ENCODE assay signal across 1 cellular context in the genomic region with DNA sequence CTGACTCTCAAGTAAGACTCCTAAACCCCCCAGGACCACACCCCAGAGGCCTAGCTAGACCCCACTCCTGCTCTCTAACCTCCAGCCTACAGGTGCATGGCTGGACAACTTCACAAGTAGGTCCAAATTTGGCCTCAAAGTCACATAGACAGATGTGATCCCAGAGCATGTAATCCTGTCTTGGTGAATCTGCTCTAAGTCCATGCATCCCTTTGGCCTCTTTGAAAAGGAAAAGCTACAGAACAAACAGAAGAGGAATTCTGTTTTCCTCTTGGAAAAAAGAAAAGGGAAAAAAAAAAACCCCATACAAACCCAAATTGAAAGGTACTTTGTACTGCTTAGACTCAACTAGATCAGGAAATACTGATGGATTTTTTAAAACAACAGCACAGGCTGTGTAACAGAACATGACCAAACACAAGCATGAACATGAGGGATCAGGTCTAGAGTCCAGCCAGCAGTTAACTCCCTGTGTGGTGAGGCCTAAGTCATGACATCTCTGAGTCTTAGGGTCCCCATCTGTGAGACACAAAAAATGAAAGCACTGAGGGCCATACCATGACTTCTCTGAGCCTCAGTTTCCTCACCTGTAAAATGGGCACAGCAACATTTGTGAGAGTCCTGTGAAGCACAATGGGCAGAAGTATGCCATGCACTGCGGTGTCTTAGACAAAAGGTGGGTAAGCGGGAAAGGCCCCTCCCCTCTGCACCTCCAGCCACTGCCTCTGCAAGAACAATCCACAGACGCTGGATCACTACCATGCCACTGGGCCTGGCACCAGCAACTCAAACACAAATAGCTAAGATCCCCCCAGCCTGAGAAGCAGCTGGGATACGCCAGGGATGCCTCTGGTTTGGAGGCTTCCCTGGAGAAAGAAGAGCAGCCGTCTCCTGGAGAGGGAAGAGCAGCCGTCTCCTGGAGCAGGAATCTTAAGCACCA.
TF ChIP-seq lines count a peak whose summit lies in the region.

No MANE protein-coding gene starts in this region.

TF ChIP-seq in HepG2, 621 proteins besides CTCF, POLR2A, EP300 and RAD21 (continues in another document):
- peak; percentile 40; the same call in 1 of the 2 replicates for TF ChIP-seq ZNF430 (CRISPR knock-in tag; IDR thresholded peaks at IDR 0.05)
- 0 out of 2 replicates have a peak, but pooled peaks have one; percentile 25 for TF ChIP-seq HNF4G (IDR thresholded peaks at IDR 0.05; ENCODE audit: borderline replicate concordance, low read depth, low read length)
- TF ChIP-seq HNF4G (CRISPR knock-in tag; IDR thresholded peaks at IDR 0.05; ENCODE audit: borderline replicate concordance, low read depth) = no peak
- 0 out of 2 replicates have a peak, but pooled peaks have one; percentile 10 for TF ChIP-seq ZSCAN9 (CRISPR knock-in tag; IDR thresholded peaks at IDR 0.05; ENCODE audit: borderline replicate concordance)
- no peak for TF ChIP-seq MBD4 (IDR thresholded peaks at IDR 0.05; ENCODE audit: borderline replicate concordance, low read length)
- TF ChIP-seq MEIS1 (CRISPR knock-in tag; IDR thresholded peaks at IDR 0.05; ENCODE audit: borderline replicate concordance) = no peak
- TF ChIP-seq TAF15 (IDR thresholded peaks at IDR 0.05; ENCODE audit: low read depth, low read length, poor library complexity, severe bottlenecking) = no peak
- TF ChIP-seq RCOR2 (CRISPR knock-in tag; IDR thresholded peaks at IDR 0.05) = peak; percentile 57; the same call in 1 of the 2 replicates
- TF ChIP-seq, protein P1, sequence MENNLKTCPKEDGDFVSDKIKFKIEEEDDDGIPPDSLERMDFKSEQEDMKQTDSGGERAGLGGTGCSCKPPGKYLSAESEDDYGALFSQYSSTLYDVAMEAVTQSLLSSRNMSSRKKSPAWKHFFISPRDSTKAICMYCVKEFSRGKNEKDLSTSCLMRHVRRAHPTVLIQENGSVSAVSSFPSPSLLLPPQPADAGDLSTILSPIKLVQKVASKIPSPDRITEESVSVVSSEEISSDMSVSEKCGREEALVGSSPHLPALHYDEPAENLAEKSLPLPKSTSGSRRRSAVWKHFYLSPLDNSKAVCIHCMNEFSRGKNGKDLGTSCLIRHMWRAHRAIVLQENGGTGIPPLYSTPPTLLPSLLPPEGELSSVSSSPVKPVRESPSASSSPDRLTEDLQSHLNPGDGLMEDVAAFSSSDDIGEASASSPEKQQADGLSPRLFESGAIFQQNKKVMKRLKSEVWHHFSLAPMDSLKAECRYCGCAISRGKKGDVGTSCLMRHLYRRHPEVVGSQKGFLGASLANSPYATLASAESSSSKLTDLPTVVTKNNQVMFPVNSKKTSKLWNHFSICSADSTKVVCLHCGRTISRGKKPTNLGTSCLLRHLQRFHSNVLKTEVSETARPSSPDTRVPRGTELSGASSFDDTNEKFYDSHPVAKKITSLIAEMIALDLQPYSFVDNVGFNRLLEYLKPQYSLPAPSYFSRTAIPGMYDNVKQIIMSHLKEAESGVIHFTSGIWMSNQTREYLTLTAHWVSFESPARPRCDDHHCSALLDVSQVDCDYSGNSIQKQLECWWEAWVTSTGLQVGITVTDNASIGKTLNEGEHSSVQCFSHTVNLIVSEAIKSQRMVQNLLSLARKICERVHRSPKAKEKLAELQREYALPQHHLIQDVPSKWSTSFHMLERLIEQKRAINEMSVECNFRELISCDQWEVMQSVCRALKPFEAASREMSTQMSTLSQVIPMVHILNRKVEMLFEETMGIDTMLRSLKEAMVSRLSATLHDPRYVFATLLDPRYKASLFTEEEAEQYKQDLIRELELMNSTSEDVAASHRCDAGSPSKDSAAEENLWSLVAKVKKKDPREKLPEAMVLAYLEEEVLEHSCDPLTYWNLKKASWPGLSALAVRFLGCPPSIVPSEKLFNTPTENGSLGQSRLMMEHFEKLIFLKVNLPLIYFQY (CRISPR knock-in tag; IDR thresholded peaks at IDR 0.05; ENCODE audit: borderline replicate concordance) = no peak
- TF ChIP-seq SNAI1 (CRISPR knock-in tag; IDR thresholded peaks at IDR 0.05; ENCODE audit: borderline replicate concordance) = peak; percentile 16; the same call in 1 of the 2 replicates
- TF ChIP-seq, protein P2, sequence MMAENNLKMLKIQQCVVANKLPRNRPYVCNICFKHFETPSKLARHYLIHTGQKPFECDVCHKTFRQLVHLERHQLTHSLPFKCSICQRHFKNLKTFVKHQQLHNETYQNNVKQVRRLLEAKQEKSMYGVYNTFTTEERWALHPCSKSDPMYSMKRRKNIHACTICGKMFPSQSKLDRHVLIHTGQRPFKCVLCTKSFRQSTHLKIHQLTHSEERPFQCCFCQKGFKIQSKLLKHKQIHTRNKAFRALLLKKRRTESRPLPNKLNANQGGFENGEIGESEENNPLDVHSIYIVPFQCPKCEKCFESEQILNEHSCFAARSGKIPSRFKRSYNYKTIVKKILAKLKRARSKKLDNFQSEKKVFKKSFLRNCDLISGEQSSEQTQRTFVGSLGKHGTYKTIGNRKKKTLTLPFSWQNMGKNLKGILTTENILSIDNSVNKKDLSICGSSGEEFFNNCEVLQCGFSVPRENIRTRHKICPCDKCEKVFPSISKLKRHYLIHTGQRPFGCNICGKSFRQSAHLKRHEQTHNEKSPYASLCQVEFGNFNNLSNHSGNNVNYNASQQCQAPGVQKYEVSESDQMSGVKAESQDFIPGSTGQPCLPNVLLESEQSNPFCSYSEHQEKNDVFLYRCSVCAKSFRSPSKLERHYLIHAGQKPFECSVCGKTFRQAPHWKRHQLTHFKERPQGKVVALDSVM (CRISPR knock-in tag; IDR thresholded peaks at IDR 0.05) = 0 out of 2 replicates have a peak, but pooled peaks have one; percentile 35
- TF ChIP-seq ZNF605 (CRISPR knock-in tag; IDR thresholded peaks at IDR 0.05) = peak; percentile 59; the same call in 1 of the 2 replicates
- TF ChIP-seq DPF2 (CRISPR knock-in tag; IDR thresholded peaks at IDR 0.05; ENCODE audit: borderline replicate concordance, low read depth) = peak; percentile 35; the same call in 1 of the 2 replicates
- TF ChIP-seq ZNF335 (CRISPR knock-in tag; IDR thresholded peaks at IDR 0.05) = no peak
- TF ChIP-seq SALL2 (CRISPR knock-in tag; IDR thresholded peaks at IDR 0.05) = 0 out of 2 replicates have a peak, but pooled peaks have one; percentile 10
- TF ChIP-seq, protein P3, sequence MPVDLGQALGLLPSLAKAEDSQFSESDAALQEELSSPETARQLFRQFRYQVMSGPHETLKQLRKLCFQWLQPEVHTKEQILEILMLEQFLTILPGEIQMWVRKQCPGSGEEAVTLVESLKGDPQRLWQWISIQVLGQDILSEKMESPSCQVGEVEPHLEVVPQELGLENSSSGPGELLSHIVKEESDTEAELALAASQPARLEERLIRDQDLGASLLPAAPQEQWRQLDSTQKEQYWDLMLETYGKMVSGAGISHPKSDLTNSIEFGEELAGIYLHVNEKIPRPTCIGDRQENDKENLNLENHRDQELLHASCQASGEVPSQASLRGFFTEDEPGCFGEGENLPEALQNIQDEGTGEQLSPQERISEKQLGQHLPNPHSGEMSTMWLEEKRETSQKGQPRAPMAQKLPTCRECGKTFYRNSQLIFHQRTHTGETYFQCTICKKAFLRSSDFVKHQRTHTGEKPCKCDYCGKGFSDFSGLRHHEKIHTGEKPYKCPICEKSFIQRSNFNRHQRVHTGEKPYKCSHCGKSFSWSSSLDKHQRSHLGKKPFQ (CRISPR knock-in tag; IDR thresholded peaks at IDR 0.05; ENCODE audit: insufficient replicate concordance) = peak; percentile 39
- TF ChIP-seq, protein P4, sequence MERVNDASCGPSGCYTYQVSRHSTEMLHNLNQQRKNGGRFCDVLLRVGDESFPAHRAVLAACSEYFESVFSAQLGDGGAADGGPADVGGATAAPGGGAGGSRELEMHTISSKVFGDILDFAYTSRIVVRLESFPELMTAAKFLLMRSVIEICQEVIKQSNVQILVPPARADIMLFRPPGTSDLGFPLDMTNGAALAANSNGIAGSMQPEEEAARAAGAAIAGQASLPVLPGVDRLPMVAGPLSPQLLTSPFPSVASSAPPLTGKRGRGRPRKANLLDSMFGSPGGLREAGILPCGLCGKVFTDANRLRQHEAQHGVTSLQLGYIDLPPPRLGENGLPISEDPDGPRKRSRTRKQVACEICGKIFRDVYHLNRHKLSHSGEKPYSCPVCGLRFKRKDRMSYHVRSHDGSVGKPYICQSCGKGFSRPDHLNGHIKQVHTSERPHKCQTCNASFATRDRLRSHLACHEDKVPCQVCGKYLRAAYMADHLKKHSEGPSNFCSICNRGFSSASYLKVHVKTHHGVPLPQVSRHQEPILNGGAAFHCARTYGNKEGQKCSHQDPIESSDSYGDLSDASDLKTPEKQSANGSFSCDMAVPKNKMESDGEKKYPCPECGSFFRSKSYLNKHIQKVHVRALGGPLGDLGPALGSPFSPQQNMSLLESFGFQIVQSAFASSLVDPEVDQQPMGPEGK (CRISPR knock-in tag; IDR thresholded peaks at IDR 0.05) = 0 out of 2 replicates have a peak, but pooled peaks have one; percentile 18
- TF ChIP-seq ZNF761 (CRISPR knock-in tag; conservative IDR thresholded peaks at IDR 0.05) = peak; percentile 6; the same call in 1 of the 2 replicates
- peak; percentile 97 for TF ChIP-seq KDM1A (CRISPR knock-in tag; IDR thresholded peaks at IDR 0.05)
- peak; percentile 5; the same call in 1 of the 3 replicates for TF ChIP-seq MXI1 (IDR thresholded peaks at IDR 0.05; ENCODE audit: borderline replicate concordance, low read depth, low read length)
- no peak for TF ChIP-seq ZNF720 (CRISPR knock-in tag; IDR thresholded peaks at IDR 0.05)
- TF ChIP-seq ELF3 (CRISPR knock-in tag; IDR thresholded peaks at IDR 0.05) = peak; percentile 82
- no peak for TF ChIP-seq SMAD3 (CRISPR knock-in tag; IDR thresholded peaks at IDR 0.05)
- peak; percentile 73 for TF ChIP-seq ZMYM2 (CRISPR knock-in tag; IDR thresholded peaks at IDR 0.05)
- TF ChIP-seq CBX5 (CRISPR knock-in tag; IDR thresholded peaks at IDR 0.05; ENCODE audit: borderline replicate concordance) = no peak
- TF ChIP-seq, protein P5, sequence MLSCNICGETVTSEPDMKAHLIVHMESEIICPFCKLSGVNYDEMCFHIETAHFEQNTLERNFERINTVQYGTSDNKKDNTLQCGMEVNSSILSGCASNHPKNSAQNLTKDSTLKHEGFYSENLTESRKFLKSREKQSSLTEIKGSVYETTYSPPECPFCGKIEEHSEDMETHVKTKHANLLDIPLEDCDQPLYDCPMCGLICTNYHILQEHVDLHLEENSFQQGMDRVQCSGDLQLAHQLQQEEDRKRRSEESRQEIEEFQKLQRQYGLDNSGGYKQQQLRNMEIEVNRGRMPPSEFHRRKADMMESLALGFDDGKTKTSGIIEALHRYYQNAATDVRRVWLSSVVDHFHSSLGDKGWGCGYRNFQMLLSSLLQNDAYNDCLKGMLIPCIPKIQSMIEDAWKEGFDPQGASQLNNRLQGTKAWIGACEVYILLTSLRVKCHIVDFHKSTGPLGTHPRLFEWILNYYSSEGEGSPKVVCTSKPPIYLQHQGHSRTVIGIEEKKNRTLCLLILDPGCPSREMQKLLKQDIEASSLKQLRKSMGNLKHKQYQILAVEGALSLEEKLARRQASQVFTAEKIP (CRISPR knock-in tag; IDR thresholded peaks at IDR 0.05; ENCODE audit: borderline replicate concordance) = no peak
- 0 out of 2 replicates have a peak, but pooled peaks have one; percentile 8 for TF ChIP-seq ZNF878 (CRISPR knock-in tag; IDR thresholded peaks at IDR 0.05)
- TF ChIP-seq FOXC1 (CRISPR knock-in tag; IDR thresholded peaks at IDR 0.05; ENCODE audit: borderline replicate concordance) = 0 out of 2 replicates have a peak, but pooled peaks have one; percentile 35
- peak; percentile 100 for TF ChIP-seq ZNF629 (CRISPR knock-in tag; conservative IDR thresholded peaks at IDR 0.05)
- TF ChIP-seq HMG20A (CRISPR knock-in tag; IDR thresholded peaks at IDR 0.05; ENCODE audit: borderline replicate concordance) = no peak
- TF ChIP-seq CREB1 (IDR thresholded peaks at IDR 0.05) = no peak
- TF ChIP-seq CREB1 (CRISPR knock-in tag; IDR thresholded peaks at IDR 0.05) = 0 out of 2 replicates have a peak, but pooled peaks have one; percentile 38
- TF ChIP-seq, protein P6, sequence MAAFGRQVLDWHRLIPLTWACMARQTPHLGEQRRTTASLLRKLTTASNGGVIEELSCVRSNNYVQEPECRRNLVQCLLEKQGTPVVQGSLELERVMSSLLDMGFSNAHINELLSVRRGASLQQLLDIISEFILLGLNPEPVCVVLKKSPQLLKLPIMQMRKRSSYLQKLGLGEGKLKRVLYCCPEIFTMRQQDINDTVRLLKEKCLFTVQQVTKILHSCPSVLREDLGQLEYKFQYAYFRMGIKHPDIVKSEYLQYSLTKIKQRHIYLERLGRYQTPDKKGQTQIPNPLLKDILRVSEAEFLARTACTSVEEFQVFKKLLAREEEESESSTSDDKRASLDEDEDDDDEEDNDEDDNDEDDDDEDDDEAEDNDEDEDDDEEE (CRISPR knock-in tag; IDR thresholded peaks at IDR 0.05) = 0 out of 2 replicates have a peak, but pooled peaks have one; percentile 55
- TF ChIP-seq RBAK (CRISPR knock-in tag; IDR thresholded peaks at IDR 0.05) = 0 out of 2 replicates have a peak, but pooled peaks have one; percentile 21
- TF ChIP-seq, protein P7, sequence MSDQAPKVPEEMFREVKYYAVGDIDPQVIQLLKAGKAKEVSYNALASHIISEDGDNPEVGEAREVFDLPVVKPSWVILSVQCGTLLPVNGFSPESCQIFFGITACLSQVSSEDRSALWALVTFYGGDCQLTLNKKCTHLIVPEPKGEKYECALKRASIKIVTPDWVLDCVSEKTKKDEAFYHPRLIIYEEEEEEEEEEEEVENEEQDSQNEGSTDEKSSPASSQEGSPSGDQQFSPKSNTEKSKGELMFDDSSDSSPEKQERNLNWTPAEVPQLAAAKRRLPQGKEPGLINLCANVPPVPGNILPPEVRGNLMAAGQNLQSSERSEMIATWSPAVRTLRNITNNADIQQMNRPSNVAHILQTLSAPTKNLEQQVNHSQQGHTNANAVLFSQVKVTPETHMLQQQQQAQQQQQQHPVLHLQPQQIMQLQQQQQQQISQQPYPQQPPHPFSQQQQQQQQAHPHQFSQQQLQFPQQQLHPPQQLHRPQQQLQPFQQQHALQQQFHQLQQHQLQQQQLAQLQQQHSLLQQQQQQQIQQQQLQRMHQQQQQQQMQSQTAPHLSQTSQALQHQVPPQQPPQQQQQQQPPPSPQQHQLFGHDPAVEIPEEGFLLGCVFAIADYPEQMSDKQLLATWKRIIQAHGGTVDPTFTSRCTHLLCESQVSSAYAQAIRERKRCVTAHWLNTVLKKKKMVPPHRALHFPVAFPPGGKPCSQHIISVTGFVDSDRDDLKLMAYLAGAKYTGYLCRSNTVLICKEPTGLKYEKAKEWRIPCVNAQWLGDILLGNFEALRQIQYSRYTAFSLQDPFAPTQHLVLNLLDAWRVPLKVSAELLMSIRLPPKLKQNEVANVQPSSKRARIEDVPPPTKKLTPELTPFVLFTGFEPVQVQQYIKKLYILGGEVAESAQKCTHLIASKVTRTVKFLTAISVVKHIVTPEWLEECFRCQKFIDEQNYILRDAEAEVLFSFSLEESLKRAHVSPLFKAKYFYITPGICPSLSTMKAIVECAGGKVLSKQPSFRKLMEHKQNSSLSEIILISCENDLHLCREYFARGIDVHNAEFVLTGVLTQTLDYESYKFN (CRISPR knock-in tag; conservative IDR thresholded peaks at IDR 0.05) = peak; percentile 74
- TF ChIP-seq ZFX (CRISPR knock-in tag; IDR thresholded peaks at IDR 0.05; ENCODE audit: low read depth) = peak; percentile 72
- 0 out of 2 replicates have a peak, but pooled peaks have one; percentile 40 for TF ChIP-seq ZNF563 (CRISPR knock-in tag; IDR thresholded peaks at IDR 0.05)
- TF ChIP-seq MXD4 (CRISPR knock-in tag; IDR thresholded peaks at IDR 0.05) = no peak
- TF ChIP-seq ZFY (CRISPR knock-in tag; IDR thresholded peaks at IDR 0.05) = peak; percentile 45
